Comparison of ENCODE assay signal across 22 cellular contexts in genomic region chr5:136907371-136907770, GRCh38.
"Had no signal": no experiment of that assay in that cellular context is flagged by ENCODE, and none has a peak within 500 bp of the region (broad histone marks: within the 10 kb centered on the region; RNA-seq: fewer than 3 reads in every experiment).

No MANE protein-coding gene starts in this region.

- H3K4me3 Mint-ChIP-seq: activated CD4-positive, alpha-beta T cell treated with anti-CD3 and anti-CD28 coated beads for 36 hours; activated CD8-positive, alpha-beta T cell treated with anti-CD3 and anti-CD28 coated beads, Interleukin-2, amount 10 ng/mL, durations not matched to agents 7 days and 5 days; activated naive CD8-positive, alpha-beta T cell treated with anti-CD3 and anti-CD28 coated beads, Interleukin-2, amount 10 ng/mL, durations not matched to agents 7 days and 5 days; T-cell had no signal

- H3K4me1 Mint-ChIP-seq: activated CD4-positive, alpha-beta T cell treated with anti-CD3 and anti-CD28 coated beads for 36 hours; activated naive CD8-positive, alpha-beta T cell treated with anti-CD3 and anti-CD28 coated beads, Interleukin-2, amount 10 ng/mL, durations not matched to agents 7 days and 5 days; T-cell had no signal

- ATAC-seq: activated CD4-positive, alpha-beta T cell treated with anti-CD3 and anti-CD28 coated beads for 36 hours; activated CD8-positive, alpha-beta T cell treated with anti-CD3 and anti-CD28 coated beads, Interleukin-2, amount 10 ng/mL, durations not matched to agents 7 days and 5 days; T-cell had no signal

- DNase-seq: activated CD4-positive, alpha-beta T cell treated with anti-CD3 and anti-CD28 coated beads for 36 hours; activated CD4-positive, alpha-beta T cell treated with anti-CD3 and anti-CD28 coated beads, Interleukin-2, amount 50 U/mL, for 4 hours; activated CD8-positive, alpha-beta memory T cell treated with anti-CD3 and anti-CD28 coated beads, Interleukin-2, amount 50 U/mL, for 48 hours; activated CD8-positive, alpha-beta T cell treated with anti-CD3 and anti-CD28 coated beads, Interleukin-2, amount 10 ng/mL, durations not matched to agents 7 days and 5 days; activated naive CD4-positive, alpha-beta T cell treated with anti-CD3 and anti-CD28 coated beads, Interleukin-2, amount 50 U/mL, for 16 hours; activated naive CD8-positive, alpha-beta T cell treated with anti-CD3 and anti-CD28 coated beads, Interleukin-2, amount 10 ng/mL, durations not matched to agents 7 days and 5 days; activated T-cell treated with anti-CD3 and anti-CD28 coated beads, Interleukin-2, amount 50 U/mL, for 1 hour; adrenal gland; anterior cingulate cortex; NCI-H1092; NCI-H1417 treated with DMSO at 0.1 percent for 48 hours; NCI-H1694; NCI-H2029; NCI-H2107; NCI-H2171 treated with DMSO at 0.1 percent for 48 hours; NCI-H226; NCI-H510A; NCI-H526 treated with DMSO at 0.1 percent for 48 hours; NCI-H82; T-cell; T-helper 2 cell; T1000 had no signal

- H3K27me3 Mint-ChIP-seq: activated CD4-positive, alpha-beta T cell treated with anti-CD3 and anti-CD28 coated beads for 36 hours; activated naive CD8-positive, alpha-beta T cell treated with anti-CD3 and anti-CD28 coated beads, Interleukin-2, amount 10 ng/mL, durations not matched to agents 7 days and 5 days had no signal

- H3K27ac Mint-ChIP-seq: activated CD4-positive, alpha-beta T cell treated with anti-CD3 and anti-CD28 coated beads for 36 hours; activated CD8-positive, alpha-beta T cell treated with anti-CD3 and anti-CD28 coated beads, Interleukin-2, amount 10 ng/mL, durations not matched to agents 7 days and 5 days; activated naive CD8-positive, alpha-beta T cell treated with anti-CD3 and anti-CD28 coated beads, Interleukin-2, amount 10 ng/mL, durations not matched to agents 7 days and 5 days; T-cell had no signal

- H3K36me3 Mint-ChIP-seq: activated naive CD8-positive, alpha-beta T cell treated with anti-CD3 and anti-CD28 coated beads, Interleukin-2, amount 10 ng/mL, durations not matched to agents 7 days and 5 days; T-cell had no signal
